ENCODE assay signal across 22 cellular contexts in the genomic region with DNA sequence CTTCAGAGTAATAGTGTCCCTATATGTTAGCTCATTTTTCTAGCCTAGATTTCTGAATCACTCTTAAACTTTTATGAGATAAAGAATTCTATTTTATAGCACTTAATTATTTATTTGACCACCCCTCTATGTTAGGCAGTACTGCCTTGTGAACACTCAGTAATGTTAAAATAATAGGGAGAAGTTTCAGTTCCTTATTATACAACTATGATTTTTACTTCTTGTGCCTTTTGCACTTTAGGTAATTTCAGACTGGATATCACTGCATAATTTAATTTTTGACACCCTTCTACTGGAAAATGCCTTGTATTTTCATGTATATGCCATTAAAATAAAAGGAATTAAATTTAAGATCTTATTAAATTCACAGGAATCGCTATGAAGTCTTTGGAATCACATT. TPM values are rescaled to one million over a fixed set of nuclear protein-coding genes. Genes with fewer than 3 reads are reported as not detected.
"Had no signal": no experiment of that assay in that cellular context is flagged by ENCODE, and none has a peak within 500 bp of the region (broad histone marks: within the 10 kb centered on the region; RNA-seq: fewer than 3 reads in every experiment).

No MANE protein-coding gene starts in this region.

- H3K36me3 Mint-ChIP-seq: activated CD4-positive, alpha-beta memory T cell treated with anti-CD3 and anti-CD28 coated beads for 36 hours; activated CD8-positive, alpha-beta memory T cell treated with anti-CD3 and anti-CD28 coated beads, Interleukin-2, amount 10 ng/mL, durations not matched to agents 7 days and 5 days had no signal

- H3K4me3 Mint-ChIP-seq: activated B cell treated with CpG ODN at 0.5 μM for 24 hours; activated CD4-positive, alpha-beta memory T cell treated with anti-CD3 and anti-CD28 coated beads for 36 hours; activated CD8-positive, alpha-beta memory T cell treated with anti-CD3 and anti-CD28 coated beads, Interleukin-2, amount 10 ng/mL, durations not matched to agents 7 days and 5 days; activated T-helper 17 cell treated with anti-CD3 and anti-CD28 coated beads, Interleukin-2, amount 50 U/mL, for 72 hours; central memory CD8-positive, alpha-beta T cell; nephron; stimulated activated naive CD8-positive, alpha-beta T cell treated with anti-CD3 and anti-CD28 coated beads, Interleukin-15, amount 100 ng/mL, for 72 hours had no signal

- ATAC-seq: activated CD8-positive, alpha-beta memory T cell treated with anti-CD3 and anti-CD28 coated beads, Interleukin-2, amount 10 ng/mL, durations not matched to agents 7 days and 5 days; activated T-helper 17 cell treated with anti-CD3 and anti-CD28 coated beads, Interleukin-2, amount 50 U/mL, for 72 hours; body of pancreas; lower lobe of right lung; stimulated activated naive CD8-positive, alpha-beta T cell treated with anti-CD3 and anti-CD28 coated beads, Interleukin-15, amount 100 ng/mL, for 72 hours had no signal

- H3K27ac Mint-ChIP-seq: activated B cell treated with CpG ODN at 0.5 μM for 24 hours; activated CD4-positive, alpha-beta memory T cell treated with anti-CD3 and anti-CD28 coated beads for 36 hours; activated CD8-positive, alpha-beta memory T cell treated with anti-CD3 and anti-CD28 coated beads, Interleukin-2, amount 10 ng/mL, durations not matched to agents 7 days and 5 days; activated T-helper 17 cell treated with anti-CD3 and anti-CD28 coated beads, Interleukin-2, amount 50 U/mL, for 72 hours; nephron; stimulated activated naive CD8-positive, alpha-beta T cell treated with anti-CD3 and anti-CD28 coated beads, Interleukin-15, amount 100 ng/mL, for 72 hours had no signal

- H3K9me3 Mint-ChIP-seq: activated B cell treated with CpG ODN at 0.5 μM for 24 hours; activated CD4-positive, alpha-beta memory T cell treated with anti-CD3 and anti-CD28 coated beads for 36 hours; activated T-helper 17 cell treated with anti-CD3 and anti-CD28 coated beads, Interleukin-2, amount 50 U/mL, for 72 hours; central memory CD8-positive, alpha-beta T cell; stimulated activated naive CD8-positive, alpha-beta T cell treated with anti-CD3 and anti-CD28 coated beads, Interleukin-15, amount 100 ng/mL, for 72 hours had no signal

- DNase-seq: activated B cell treated with CpG ODN at 0.5 μM for 24 hours; activated CD4-positive, alpha-beta memory T cell treated with anti-CD3 and anti-CD28 coated beads for 36 hours; activated CD4-positive, alpha-beta T cell treated with anti-CD3 and anti-CD28 coated beads for 4 hours; activated CD8-positive, alpha-beta memory T cell treated with anti-CD3 and anti-CD28 coated beads, Interleukin-2, amount 10 ng/mL, durations not matched to agents 7 days and 5 days; activated naive CD4-positive, alpha-beta T cell treated with Interleukin-2 at 50 U/mL for 16 hours; activated T-cell treated with anti-CD3 and anti-CD28 coated beads, Interleukin-2, amount 50 U/mL, for 1 hour; body of pancreas; colonic mucosa; erythroblast; lower lobe of right lung; nucleus accumbens; retina; stimulated activated naive CD8-positive, alpha-beta T cell treated with anti-CD3 and anti-CD28 coated beads, Interleukin-15, amount 100 ng/mL, for 72 hours; T-helper 1 cell; T-helper 9 cell; transverse colon had no signal

RNA-seq across cellular contexts. Expression of a gene that starts 11.3 kb away (rescaled TPM):
- total RNA-seq: activated B cell treated with CpG ODN at 0.5 μM for 24 hours; activated CD8-positive, alpha-beta memory T cell treated with anti-CD3 and anti-CD28 coated beads, Interleukin-2, amount 10 ng/mL, durations not matched to agents 7 days and 5 days; body of pancreas; frontal cortex; lower lobe of right lung; mesenteric fat pad; vagina had no signal

RNA-seq across cellular contexts. Expression of a gene that starts 14.5 kb away (rescaled TPM):
- total RNA-seq: activated CD4-positive, alpha-beta memory T cell treated with anti-CD3 and anti-CD28 coated beads for 36 hours; activated T-helper 17 cell treated with anti-CD3 and anti-CD28 coated beads, Interleukin-2, amount 50 U/mL, for 72 hours had no signal
